11 cellular contexts compared by ENCODE assay signal in genomic region chr11:7520011-7520942, GRCh38. TPM values are rescaled to one million over a fixed set of nuclear protein-coding genes. Genes with fewer than 3 reads are reported as not detected.
A peak's percentile ranks its signal among the peaks of the same experiment; 100 is the strongest.
DNase-seq lines count a peak whose midpoint lies in the region; ATAC-seq and TF ChIP-seq lines count a peak whose summit lies in the region.
"Had no signal": no experiment of that assay in that cellular context is flagged by ENCODE, and none has a peak within 500 bp of the region (broad histone marks: within the 10 kb centered on the region; RNA-seq: fewer than 3 reads in every experiment).

No MANE protein-coding gene starts in this region.

- H4K20me1 ChIP-seq in PC-9 (ENCODE audit: insufficient read depth) = no peaks in the 10 kb centered on the region

- H3K27ac ChIP-seq in dorsolateral prefrontal cortex (peak overlapping the region in 45 of 59 donors; percentile 8 to 88 (median 73)), PC-9 (no peak overlapping the region)

- H3K4me1 ChIP-seq in PC-9 (replicated peaks; ENCODE audit: insufficient read depth) = no peaks in the 10 kb centered on the region

- intact Hi-C loops in dorsolateral prefrontal cortex (cut with DNase I) (no loop called here), PC-9 (cut with micrococcal nuclease; ENCODE audit: unreplicated experiment) (no loop called here)

- no peaks in the 10 kb centered on the region for H3K79me2 ChIP-seq in PC-9 (ENCODE audit: low read depth)

- H2AFZ ChIP-seq in PC-9 = no peak overlapping the region

- no peaks in the 10 kb centered on the region for H3F3A ChIP-seq in PC-9 (ENCODE audit: insufficient read depth, low read depth)

- H3K4me2 ChIP-seq in PC-9 = no peak overlapping the region

- ATAC-seq in GM19452 (IDR thresholded peaks at IDR 0.05; ENCODE audit: unreplicated experiment) = peak; percentile 55
- peak; percentile 52 for ATAC-seq in HG03108 (IDR thresholded peaks at IDR 0.05; ENCODE audit: unreplicated experiment)
- no peak for ATAC-seq in omental fat pad (ENCODE audit: low FRiP score)

- no peaks in the 10 kb centered on the region for H3K9me3 ChIP-seq in PC-9 (ENCODE audit: insufficient read depth, low read depth)
- H3K9me3 ChIP-seq: MG63 had no signal

- H3K9me2 ChIP-seq in PC-9 (ENCODE audit: insufficient read depth) = no peaks in the 10 kb centered on the region

- TF ChIP-seq CTCF in GM12875 (IDR thresholded peaks at IDR 0.05; ENCODE audit: borderline replicate concordance, insufficient read depth, low read depth, low read length) = no peak
- TF ChIP-seq CTCF in dorsolateral prefrontal cortex (IDR thresholded peaks at IDR 0.05 in 54 of 56, conservative IDR thresholded peaks at IDR 0.05 in 2 of 56; ENCODE audit: low read depth in 1 of 56, partially characterized antibody in 56 of 56) = no peak
- no peak for TF ChIP-seq CTCF in PC-9 (conservative IDR thresholded peaks at IDR 0.05)
- TF ChIP-seq CTCF in omental fat pad (IDR thresholded peaks at IDR 0.05) = no peak

- CTCF ChIA-PET in PC-9 (lab: Charles Lee) = no interaction called here

- H3K4me3 ChIP-seq in GM12875 (ENCODE audit: low read depth, low read length) (peak overlapping the region; percentile 55), dorsolateral prefrontal cortex (no peak overlapping the region), PC-9 (no peak overlapping the region)
- H3K4me3 ChIP-seq: MG63 had no signal

- no TSS peak for BruUV-seq in PC-9 (replicated peaks; lab: Mats Ljungman, UMichigan)

- H3K27me3 ChIP-seq in dorsolateral prefrontal cortex (no peaks in the 10 kb centered on the region), PC-9 (ENCODE audit: insufficient read depth, low read depth) (no peaks in the 10 kb centered on the region)
- H3K27me3 ChIP-seq: MG63 had no signal

- H3K36me3 ChIP-seq in PC-9 (ENCODE audit: low read depth) = no peaks in the 10 kb centered on the region
- H3K36me3 ChIP-seq: MG63 had no signal

- no peak for DNase-seq in dorsolateral prefrontal cortex
- no peak for DNase-seq in stimulated activated CD4-positive, alpha-beta T cell treated with anti-CD3 and anti-CD28 coated beads, Interleukin-15, amount 100 ng/mL, for 24 hours
- no peak for DNase-seq in PC-9
- no peak for DNase-seq in hypothalamus (lab: John Stamatoyannopoulos, UW)
- DNase-seq in omental fat pad (ENCODE audit: low spot score) = no peak
- DNase-seq: activated CD4-positive, alpha-beta T cell treated with anti-CD3 and anti-CD28 coated beads, Interleukin-2, amount 10 ng/mL, durations not matched to agents 24 days and 14 days; effector memory CD8-positive, alpha-beta T cell; MG63 had no signal

- POLR2A ChIA-PET in PC-9 (lab: Charles Lee; ENCODE audit: unreplicated experiment) = no interaction called here

RNA-seq across cellular contexts. Expression of gene PPFIBP2, which starts 6.5 kb away (rescaled TPM):
- total RNA-seq in dorsolateral prefrontal cortex = 100 to 1,000 TPM in 1 of 120 experiments, 10 to 100 TPM in 119; 14.4 to 115 (median 35.6) TPM
- total RNA-seq in PC-9 (2021) = 13.6 and 13.9 TPM in 2 replicates
- 10 to 100 TPM; 16.3 to 47.8 (median 24.2) TPM for total RNA-seq in omental fat pad

RNA-seq across cellular contexts. Expression of gene OLFML1, which starts 35.0 kb away (rescaled TPM):
- total RNA-seq in dorsolateral prefrontal cortex = 1 to 10 TPM in 70 of 120 experiments, under 1 TPM in 47, not detected in 3; 0.23 to 4.4 (median 1.1) TPM
- not detected in 2 replicates for total RNA-seq in PC-9 (2021)
- total RNA-seq in omental fat pad = 10 to 100 TPM in 2 of 4 donors, 1 to 10 TPM in 2; 6.5 to 40.7 (median 13.4) TPM
- total RNA-seq: activated CD4-positive, alpha-beta T cell treated with anti-CD3 and anti-CD28 coated beads, Interleukin-2, amount 10 ng/mL, durations not matched to agents 24 days and 14 days had no signal
